In the genomic region with DNA sequence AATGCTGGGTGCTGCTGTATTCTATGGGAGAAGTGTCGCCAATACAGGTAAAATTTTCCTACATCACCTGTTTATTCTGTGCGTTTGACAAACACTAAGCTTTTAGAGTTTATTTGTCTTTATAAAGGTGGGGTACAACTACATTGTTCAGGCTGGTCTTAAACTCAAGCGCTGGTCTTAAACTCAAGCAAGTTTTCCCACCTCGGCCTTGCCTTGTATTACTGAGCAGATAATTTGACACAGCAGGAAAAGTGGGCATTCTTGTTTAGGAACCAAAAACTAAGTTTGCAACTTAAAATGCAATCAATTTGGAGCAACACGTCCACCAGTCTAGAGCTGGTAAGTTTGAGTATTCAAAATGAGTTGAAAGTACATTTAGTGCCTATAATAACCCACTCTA, we compare ENCODE assay signal across 8 cellular contexts.
DNase-seq lines count a peak whose midpoint lies in the region; FAIRE-seq and TF ChIP-seq lines count a peak whose summit lies in the region.
"Not testable (repeated sequence)": the region's sequence is repeated elsewhere in the genome, so short reads cannot be mapped to it uniquely, and the experiment has no call there.

No MANE protein-coding gene starts in this region.

- TF ChIP-seq RAD21 in neural cell (conservative IDR thresholded peaks at IDR 0.05): not testable (repeated sequence)

- not testable (repeated sequence) for H3F3A ChIP-seq in neural cell (ENCODE audit: insufficient read depth, low read length, poor library complexity, severe bottlenecking)

- not testable (repeated sequence) for TF ChIP-seq EP300 in neural cell (conservative IDR thresholded peaks at IDR 0.05; ENCODE audit: poor library complexity, severe bottlenecking)

- H3K27me3 Mint-ChIP-seq in CD4-positive, alpha-beta memory T cell; T-helper 1 cell treated with Interleukin-12 subunit alpha and Interleukin-12 subunit beta and Interleukin-4 antibody, amounts not matched to agents 30 μg/mL and 1 μg/mL, for 36 hours (ENCODE audit: low read depth): not testable (repeated sequence)

- H4K20me1 ChIP-seq in endothelial cell of umbilical vein (replicated peaks; ENCODE audit: control insufficient read depth, extremely low read depth, insufficient read depth, low read length); neural cell (ENCODE audit: insufficient read depth): not testable (repeated sequence)

- not testable (repeated sequence) for H3K9me3 Mint-ChIP-seq in CD4-positive, alpha-beta memory T cell; T-helper 1 cell treated with Interleukin-12 subunit alpha and Interleukin-12 subunit beta and Interleukin-4 antibody, amounts not matched to agents 30 μg/mL and 1 μg/mL, for 36 hours

- H3K4me1 Mint-ChIP-seq in CD4-positive, alpha-beta memory T cell: peaks cover 28 to 54% (median 40%) of the 10 kb centered on the region in 4 donors
- peaks cover 36% of the 10 kb centered on the region for H3K4me1 Mint-ChIP-seq in T-helper 1 cell treated with Interleukin-12 subunit alpha and Interleukin-12 subunit beta and Interleukin-4 antibody, amounts not matched to agents 30 μg/mL and 1 μg/mL, for 36 hours (ENCODE audit: low read depth)

- H3K9me3 ChIP-seq in CD4-positive, alpha-beta memory T cell (ENCODE audit: control insufficient read depth in 1 of 2, low read length in 2 of 2); adrenal gland (replicated peaks in 1 of 3); endothelial cell of umbilical vein (replicated peaks; ENCODE audit: control insufficient read depth, insufficient read depth, low read length); iPS-20b (ENCODE audit: insufficient read depth, low read depth, low read length); neural cell (ENCODE audit: low read length); subcutaneous abdominal adipose tissue (ENCODE audit: control insufficient read depth in 5 of 5, low read length in 5 of 5): not testable (repeated sequence)

- TF ChIP-seq CTCF in adrenal gland (IDR thresholded peaks at IDR 0.05); endothelial cell of umbilical vein (IDR thresholded peaks at IDR 0.05; ENCODE audit: extremely low read depth in 1 of 2, insufficient read depth in 1 of 2, low read depth in 1 of 2, low read length in 2 of 2); neural cell (IDR thresholded peaks at IDR 0.05; ENCODE audit: poor library complexity, severe bottlenecking): not testable (repeated sequence)

- not testable (repeated sequence) for H3K27me3 ChIP-seq in CD4-positive, alpha-beta memory T cell (ENCODE audit: insufficient read depth, low read length); adrenal gland; endothelial cell of umbilical vein (ENCODE audit: control insufficient read depth in 2 of 2, insufficient read depth in 2 of 2, low read length in 2 of 2); iPS-20b (ENCODE audit: insufficient read depth, low read length); neural cell (ENCODE audit: insufficient read depth, low read depth, low read length)
- H3K27me3 ChIP-seq in subcutaneous abdominal adipose tissue (ENCODE audit: control insufficient read depth in 5 of 5, insufficient read depth in 4 of 5, low read length in 5 of 5): peaks cover 8 to 36% (median 13%) of the 10 kb centered on the region in 5 donors

- peak overlapping the region; percentile 46 for H3K9ac ChIP-seq in endothelial cell of umbilical vein (replicated peaks; ENCODE audit: extremely low read depth, insufficient read depth, low read length)
- peak overlapping the region; percentile 100 for H3K9ac ChIP-seq in iPS-20b (ENCODE audit: low read depth, low read length)
- H3K9ac ChIP-seq in neural cell (ENCODE audit: low read length): peak overlapping the region; percentile 41
- not testable (repeated sequence) for H3K9ac ChIP-seq in subcutaneous abdominal adipose tissue (ENCODE audit: low read length in 5 of 5)

- peak in 1 of 5 donors; percentile 22 for DNase-seq in CD4-positive, alpha-beta memory T cell
- DNase-seq in Jurkat, Clone E6-1 (ENCODE audit: low read depth, low spot score); adrenal gland: not testable (repeated sequence)
- peak; percentile 30 for DNase-seq in endothelial cell of umbilical vein (ENCODE audit: low read depth, low spot score)

- FAIRE-seq in endothelial cell of umbilical vein (lab: Jason Lieb, UNC): peak; percentile 66

- peak overlapping the region; percentile 80 for H3K4me2 ChIP-seq in endothelial cell of umbilical vein (ENCODE audit: insufficient read depth, low read length)
- peak overlapping the region; percentile 81 for H3K4me2 ChIP-seq in neural cell (ENCODE audit: low read length)

- peaks cover 25% of the 10 kb centered on the region for H3K4me1 ChIP-seq in CD4-positive, alpha-beta memory T cell (ENCODE audit: insufficient read depth, low read length)
- H3K4me1 ChIP-seq in adrenal gland (replicated peaks in 1 of 2); endothelial cell of umbilical vein (ENCODE audit: control insufficient read depth, extremely low read depth, insufficient read depth, low read length); iPS-20b (ENCODE audit: insufficient read depth, low read length): not testable (repeated sequence)
- peaks cover 1 to 22% (median 13%) of the 10 kb centered on the region in 5 donors for H3K4me1 ChIP-seq in subcutaneous abdominal adipose tissue (ENCODE audit: control insufficient read depth in 5 of 5, insufficient read depth in 5 of 5, low read length in 5 of 5)

- H3K9me1 ChIP-seq in endothelial cell of umbilical vein (replicated peaks; ENCODE audit: control insufficient read depth, extremely low read depth, insufficient read depth, low read length): not testable (repeated sequence)

- H3K4me3 Mint-ChIP-seq in CD4-positive, alpha-beta memory T cell: peak overlapping the region; percentile 92 to 99 (median 98)
- H3K4me3 Mint-ChIP-seq in T-helper 1 cell treated with Interleukin-12 subunit alpha and Interleukin-12 subunit beta and Interleukin-4 antibody, amounts not matched to agents 30 μg/mL and 1 μg/mL, for 36 hours: peak overlapping the region; percentile 95

- H3K36me3 ChIP-seq in CD4-positive, alpha-beta memory T cell (ENCODE audit: insufficient read depth, low read length); adrenal gland (replicated peaks in 1 of 2); endothelial cell of umbilical vein (ENCODE audit: control insufficient read depth in 2 of 2, extremely low read depth in 1 of 2, insufficient read depth in 2 of 2, low read length in 2 of 2); iPS-20b (ENCODE audit: insufficient read depth, low read depth, low read length); neural cell (ENCODE audit: insufficient read depth, low read length); subcutaneous abdominal adipose tissue (ENCODE audit: control insufficient read depth in 5 of 5, insufficient read depth in 5 of 5, low read length in 5 of 5): not testable (repeated sequence)

- not testable (repeated sequence) for TF ChIP-seq POLR2A in adrenal gland (IDR thresholded peaks at IDR 0.05); endothelial cell of umbilical vein (IDR thresholded peaks at IDR 0.05; ENCODE audit: low read depth, low read length)

- not testable (repeated sequence) for H3K9me2 ChIP-seq in neural cell (ENCODE audit: insufficient read depth, low read length)

- CTCF ChIA-PET in CD4-positive, alpha-beta memory T cell (lab: Charles Lee; ENCODE audit: partially characterized antibody): interaction anchor here (1.0 to 3.3 kb wide), 5 partner anchors 34 to 344 kb away, joined by 3 to 25 read pairs (median 6); partner anchors contain the start of gene ABT1
- CTCF ChIA-PET in endothelial cell of umbilical vein (lab: Charles Lee): interaction anchor here (1.0 to 3.4 kb wide), 8 partner anchors 9 to 226 kb away, joined by 3 to 28 read pairs (median 8); a partner anchor contains a TSS

- H3K36me3 Mint-ChIP-seq in CD4-positive, alpha-beta memory T cell: peaks cover 0 to 13% of the 10 kb centered on the region in 2 donors
- not testable (repeated sequence) for H3K36me3 Mint-ChIP-seq in T-helper 1 cell treated with Interleukin-12 subunit alpha and Interleukin-12 subunit beta and Interleukin-4 antibody, amounts not matched to agents 30 μg/mL and 1 μg/mL, for 36 hours (ENCODE audit: low read depth)

- H2AFZ ChIP-seq in endothelial cell of umbilical vein (ENCODE audit: low read depth, low read length); neural cell (ENCODE audit: low read depth, low read length): not testable (repeated sequence)

- WGBS in adrenal gland, 4 donors: 25 to 41% (median 27%) methylated on average over 5 of the region's 5 CpGs

- BruUV-seq in endothelial cell of umbilical vein (replicated peaks; lab: Mats Ljungman, UMichigan): not testable (repeated sequence)

- POLR2A ChIA-PET in CD4-positive, alpha-beta memory T cell (lab: Charles Lee; ENCODE audit: partially characterized antibody): interaction anchor here (0.6 to 4.0 kb wide), 16 partner anchors 11 to 1889 kb away, joined by 3 to 94 read pairs (median 5); partner anchors contain the start of genes HMGN4 and TRIM38
- POLR2A ChIA-PET in endothelial cell of umbilical vein (lab: Charles Lee): interaction anchor here (1.0 to 4.0 kb wide), 3 partner anchors 11 to 63 kb away, joined by 3 to 49 read pairs (median 8); a partner anchor contains a TSS

- intact Hi-C loops in CD4-positive, alpha-beta memory T cell (cut with micrococcal nuclease); adrenal gland (cut with DNase I); endothelial cell of umbilical vein (cut with micrococcal nuclease): not testable (repeated sequence)

- H3K27ac Mint-ChIP-seq in CD4-positive, alpha-beta memory T cell: peak overlapping the region; percentile 84 to 97 (median 94)
- H3K27ac Mint-ChIP-seq in T-helper 1 cell treated with Interleukin-12 subunit alpha and Interleukin-12 subunit beta and Interleukin-4 antibody, amounts not matched to agents 30 μg/mL and 1 μg/mL, for 36 hours: peak overlapping the region; percentile 93

- dilution Hi-C loops in endothelial cell of umbilical vein (cut with MboI; ENCODE audit: extremely low pct_ligation_motif_present, low sequenced_read_pairs): not testable (repeated sequence)

- not testable (repeated sequence) for H3K79me2 ChIP-seq in endothelial cell of umbilical vein (ENCODE audit: control insufficient read depth, insufficient read depth, low read length)
- H3K79me2 ChIP-seq in neural cell (replicated peaks; ENCODE audit: insufficient read depth, low read length): peaks cover 13% of the 10 kb centered on the region

- peak overlapping the region; percentile 66 to 88 for H3K4me3 ChIP-seq in CD4-positive, alpha-beta memory T cell (ENCODE audit: low read length in 2 of 2)
- H3K4me3 ChIP-seq in Jurkat, Clone E6-1 (ENCODE audit: low read length): peak overlapping the region; percentile 50
- H3K4me3 ChIP-seq in adrenal gland: peak overlapping the region in 2 of 4 donors; percentile 40 to 61
- H3K4me3 ChIP-seq in endothelial cell of umbilical vein (replicated peaks in 1 of 3; ENCODE audit: insufficient read depth in 1 of 3, low read depth in 1 of 3, low read length in 3 of 3): peak overlapping the region; percentile 31 to 85 (median 56)
- H3K4me3 ChIP-seq in iPS-20b (ENCODE audit: low read length): peak overlapping the region; percentile 95
- peak overlapping the region; percentile 84 for H3K4me3 ChIP-seq in neural cell (ENCODE audit: low read length)
- H3K4me3 ChIP-seq in subcutaneous abdominal adipose tissue (ENCODE audit: low read depth in 1 of 5, low read length in 5 of 5): peak overlapping the region in 4 of 5 donors; percentile 39 to 77 (median 70)

- peak overlapping the region; percentile 66 for H3K27ac ChIP-seq in CD4-positive, alpha-beta memory T cell (ENCODE audit: low read depth, low read length)
- H3K27ac ChIP-seq in adrenal gland (peak overlapping the region in 3 of 5 donors; percentile 10 to 69 (median 47)), endothelial cell of umbilical vein (ENCODE audit: insufficient read depth, low read depth, low read length) (peak overlapping the region; percentile 67), iPS-20b (ENCODE audit: low read length) (peak overlapping the region; percentile 65)
- not testable (repeated sequence) for H3K27ac ChIP-seq in neural cell (ENCODE audit: low read length); subcutaneous abdominal adipose tissue (ENCODE audit: low read depth, low read length)
